In the genomic region with DNA sequence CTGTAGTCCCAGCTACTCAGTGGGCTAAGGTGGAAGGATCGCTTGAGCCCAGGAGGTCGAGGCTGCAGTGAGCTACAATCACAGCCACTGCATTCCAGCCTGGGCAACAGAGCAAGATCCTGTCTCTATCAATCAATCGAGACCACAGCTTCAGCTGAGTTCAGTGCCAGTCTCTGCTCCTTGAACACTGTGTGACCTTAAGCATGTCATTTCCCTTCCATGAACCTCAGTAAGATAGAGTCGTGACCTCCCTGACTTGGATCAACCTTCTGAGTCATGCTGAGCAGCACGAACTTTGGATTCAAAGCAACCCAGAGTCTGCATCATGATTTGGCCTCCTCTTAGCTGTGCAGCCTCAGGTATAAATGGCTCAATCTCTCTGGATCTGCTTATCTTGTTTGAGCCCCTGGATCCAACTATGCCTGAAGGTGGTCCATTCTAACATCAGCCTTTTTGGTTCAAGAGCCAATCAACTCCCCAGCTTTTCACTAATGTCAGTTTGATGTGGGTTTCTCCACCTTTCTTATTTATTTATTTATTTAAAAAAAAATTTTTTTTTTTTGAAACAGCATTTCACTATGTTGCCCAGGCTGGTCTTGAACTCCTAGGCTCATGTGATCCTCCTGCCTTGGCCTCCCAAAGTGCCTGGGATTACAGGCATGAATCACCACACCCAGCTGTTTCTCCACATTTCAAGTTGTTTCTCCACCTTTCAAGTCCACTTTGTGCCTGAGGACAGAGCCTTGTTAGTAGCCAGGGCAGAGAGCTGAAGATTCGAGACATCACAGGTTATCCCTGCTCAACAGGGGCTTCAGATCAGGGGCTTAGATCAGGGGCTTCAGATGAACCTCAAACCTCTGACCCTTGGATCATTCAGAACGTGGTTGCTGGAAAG, we compare ENCODE assay signal across 19 cellular contexts. TPM values are rescaled to one million over a fixed set of nuclear protein-coding genes. Genes with fewer than 3 reads are reported as not detected.
A peak's percentile ranks its signal among the peaks of the same experiment; 100 is the strongest.
DNase-seq lines count a peak whose midpoint lies in the region; ATAC-seq, FAIRE-seq and TF ChIP-seq lines count a peak whose summit lies in the region.
"Had no signal": no experiment of that assay in that cellular context is flagged by ENCODE, and none has a peak within 500 bp of the region (broad histone marks: within the 10 kb centered on the region; RNA-seq: fewer than 3 reads in every experiment).

No MANE protein-coding gene starts in this region.

- H3K36me3 ChIP-seq in MG63 (no peaks in the 10 kb centered on the region), small intestine (ENCODE audit: control insufficient read depth in 2 of 2, insufficient read depth in 2 of 2, low read length in 2 of 2) (no peaks in the 10 kb centered on the region)
- H3K36me3 ChIP-seq: esophagus squamous epithelium, lower lobe of right lung, Peyer's patch had no signal

- H3K27ac Mint-ChIP-seq in activated naive CD8-positive, alpha-beta T cell treated with anti-CD3 and anti-CD28 coated beads, Interleukin-2, amount 50 U/mL, for 24 hours, result no peak overlapping the region
- H3K27ac Mint-ChIP-seq in activated naive CD8-positive, alpha-beta T cell treated with anti-CD3 and anti-CD28 coated beads for 36 hours, result no peak overlapping the region
- H3K27ac Mint-ChIP-seq: activated CD4-positive, alpha-beta memory T cell treated with anti-CD3 and anti-CD28 coated beads, Interleukin-2, amount 10 ng/mL, durations not matched to agents 7 days and 5 days; CD4-positive, alpha-beta T cell; stimulated activated naive CD8-positive, alpha-beta T cell treated with anti-CD3 and anti-CD28 coated beads, Interleukin-15, Interleukin-2, amounts not matched to agents 100 ng/mL and 50 ng/mL, for 24 hours; type B pancreatic cell had no signal

- no peak for TF ChIP-seq CTCF in choroid plexus epithelial cell (conservative IDR thresholded peaks at IDR 0.05; ENCODE audit: low read depth, low read length)

- H3K9me3 ChIP-seq in MG63 (no peaks in the 10 kb centered on the region), small intestine (ENCODE audit: control insufficient read depth, low read depth) (no peaks in the 10 kb centered on the region)
- H3K9me3 ChIP-seq: esophagus squamous epithelium, lower lobe of right lung, Peyer's patch had no signal

- WGBS in small intestine, 3 donors, result 54 to 75% (median 65%) methylated on average over 7 of the region's 7 CpGs

- H3K9me3 Mint-ChIP-seq in activated naive CD8-positive, alpha-beta T cell treated with anti-CD3 and anti-CD28 coated beads, Interleukin-2, amount 50 U/mL, for 24 hours, result no peaks in the 10 kb centered on the region
- no peaks in the 10 kb centered on the region for H3K9me3 Mint-ChIP-seq in activated naive CD8-positive, alpha-beta T cell treated with anti-CD3 and anti-CD28 coated beads for 36 hours
- H3K9me3 Mint-ChIP-seq: activated CD4-positive, alpha-beta memory T cell treated with anti-CD3 and anti-CD28 coated beads, Interleukin-2, amount 10 ng/mL, durations not matched to agents 7 days and 5 days; CD4-positive, alpha-beta T cell; stimulated activated naive CD8-positive, alpha-beta T cell treated with anti-CD3 and anti-CD28 coated beads, Interleukin-15, Interleukin-2, amounts not matched to agents 100 ng/mL and 50 ng/mL, for 24 hours; type B pancreatic cell had no signal

- H3K4me3 Mint-ChIP-seq in activated naive CD8-positive, alpha-beta T cell treated with anti-CD3 and anti-CD28 coated beads, Interleukin-2, amount 50 U/mL, for 24 hours, result no peak overlapping the region
- H3K4me3 Mint-ChIP-seq in activated naive CD8-positive, alpha-beta T cell treated with anti-CD3 and anti-CD28 coated beads for 36 hours, result no peak overlapping the region
- H3K4me3 Mint-ChIP-seq: activated CD4-positive, alpha-beta memory T cell treated with anti-CD3 and anti-CD28 coated beads, Interleukin-2, amount 10 ng/mL, durations not matched to agents 7 days and 5 days; CD4-positive, alpha-beta T cell; stimulated activated naive CD8-positive, alpha-beta T cell treated with anti-CD3 and anti-CD28 coated beads, Interleukin-15, Interleukin-2, amounts not matched to agents 100 ng/mL and 50 ng/mL, for 24 hours; type B pancreatic cell had no signal

- H3K27me3 Mint-ChIP-seq in activated naive CD8-positive, alpha-beta T cell treated with anti-CD3 and anti-CD28 coated beads, Interleukin-2, amount 50 U/mL, for 24 hours, result peaks cover 4% of the 10 kb centered on the region
- H3K27me3 Mint-ChIP-seq in activated naive CD8-positive, alpha-beta T cell treated with anti-CD3 and anti-CD28 coated beads for 36 hours, result peaks cover 4% of the 10 kb centered on the region
- H3K27me3 Mint-ChIP-seq: type B pancreatic cell had no signal

- no peaks in the 10 kb centered on the region for H3K4me1 Mint-ChIP-seq in activated naive CD8-positive, alpha-beta T cell treated with anti-CD3 and anti-CD28 coated beads, Interleukin-2, amount 50 U/mL, for 24 hours
- H3K4me1 Mint-ChIP-seq in activated naive CD8-positive, alpha-beta T cell treated with anti-CD3 and anti-CD28 coated beads for 36 hours, result no peaks in the 10 kb centered on the region
- H3K4me1 Mint-ChIP-seq: activated CD4-positive, alpha-beta memory T cell treated with anti-CD3 and anti-CD28 coated beads, Interleukin-2, amount 10 ng/mL, durations not matched to agents 7 days and 5 days had no signal

- H3K36me3 Mint-ChIP-seq in activated naive CD8-positive, alpha-beta T cell treated with anti-CD3 and anti-CD28 coated beads, Interleukin-2, amount 50 U/mL, for 24 hours (ENCODE audit: low read depth), result no peaks in the 10 kb centered on the region
- H3K36me3 Mint-ChIP-seq in activated naive CD8-positive, alpha-beta T cell treated with anti-CD3 and anti-CD28 coated beads for 36 hours, result no peaks in the 10 kb centered on the region
- H3K36me3 Mint-ChIP-seq: type B pancreatic cell had no signal

- peak; percentile 70 for ATAC-seq in activated naive CD8-positive, alpha-beta T cell treated with anti-CD3 and anti-CD28 coated beads, Interleukin-2, amount 50 U/mL, for 24 hours
- ATAC-seq in GM19324 (IDR thresholded peaks at IDR 0.05; ENCODE audit: low FRiP score, unreplicated experiment), result no peak
- ATAC-seq: lower lobe of right lung, sciatic nerve had no signal

- H3K4me3 ChIP-seq in MG63, result no peak overlapping the region
- H3K4me3 ChIP-seq in choroid plexus epithelial cell (ENCODE audit: low read depth, low read length), result no peak overlapping the region
- no peak overlapping the region for H3K4me3 ChIP-seq in small intestine (ENCODE audit: low read depth in 1 of 2, low read length in 2 of 2)
- H3K4me3 ChIP-seq: esophagus squamous epithelium, lower lobe of right lung, Peyer's patch had no signal

- no peak for FAIRE-seq in small intestine (lab: Jason Lieb, UNC)

- H3K27me3 ChIP-seq in MG63 (no peaks in the 10 kb centered on the region), small intestine (ENCODE audit: control insufficient read depth in 2 of 2, insufficient read depth in 2 of 2, low read length in 2 of 2) (no peaks in the 10 kb centered on the region)
- H3K27me3 ChIP-seq: esophagus squamous epithelium, Peyer's patch had no signal

- DNase-seq in activated naive CD8-positive, alpha-beta T cell treated with anti-CD3 and anti-CD28 coated beads, Interleukin-2, amount 50 U/mL, for 24 hours, result no peak
- no peak for DNase-seq in activated naive CD8-positive, alpha-beta T cell treated with anti-CD3 and anti-CD28 coated beads for 36 hours
- peak; percentile 52 for DNase-seq in MG63
- DNase-seq in choroid plexus epithelial cell (ENCODE audit: low read depth), result peak; percentile 26
- peak; percentile 15 for DNase-seq in small intestine
- DNase-seq in dedifferentiated amniotic fluid mesenchymal stem cell (ENCODE audit: extremely low spot score), result no peak
- no peak for DNase-seq in NCI-H146 treated with DMSO at 0.1 percent for 48 hours (lab: John Stamatoyannopoulos, UW; ENCODE audit: unreplicated experiment)
- DNase-seq: activated CD4-positive, alpha-beta memory T cell treated with anti-CD3 and anti-CD28 coated beads, Interleukin-2, amount 10 ng/mL, durations not matched to agents 7 days and 5 days; caudate nucleus; CD4-positive, alpha-beta T cell; esophagus squamous epithelium; lower lobe of right lung; WERI-Rb-1 had no signal

- H3K27ac ChIP-seq in small intestine (ENCODE audit: low read depth in 1 of 2, low read length in 1 of 2), result no peak overlapping the region
- H3K27ac ChIP-seq: esophagus squamous epithelium, KMS-11, lower lobe of right lung, Peyer's patch, WERI-Rb-1 had no signal

- no peaks in the 10 kb centered on the region for H3K4me1 ChIP-seq in small intestine (ENCODE audit: control insufficient read depth in 2 of 2, insufficient read depth in 1 of 2, low read depth in 1 of 2, low read length in 1 of 2)
- H3K4me1 ChIP-seq: lower lobe of right lung had no signal

RNA-seq across cellular contexts. Expression of a gene that starts 26.4 kb away (rescaled TPM):
- total RNA-seq in activated naive CD8-positive, alpha-beta T cell treated with anti-CD3 and anti-CD28 coated beads for 36 hours, result 1 to 10 TPM; 3.5 to 4.1 TPM
- total RNA-seq in MG63 (2014; rRNA removed; shearing (Covaris generic); ENCODE audit: low replicate concordance), result 24.1 and 30.6 TPM in 2 replicates
- 10 to 100 TPM in 1 of 3 donors, 1 to 10 TPM in 1, under 1 TPM in 1; under 0.01 to 11.8 (median 1.4) TPM for polyA plus RNA-seq in small intestine
- total RNA-seq: activated CD4-positive, alpha-beta memory T cell treated with anti-CD3 and anti-CD28 coated beads, Interleukin-2, amount 10 ng/mL, durations not matched to agents 7 days and 5 days had no signal

Comparison
In these comparisons a context has a peak if more than half of its experiments do, and no peak if none do; other contexts are left out.
1. DNase-seq: peak in MG63 (single experiment), choroid plexus epithelial cell (single experiment) and small intestine (single experiment); none in activated naive CD8-positive, alpha-beta T cell treated with anti-CD3 and anti-CD28 coated beads, Interleukin-2, amount 50 U/mL, for 24 hours (single experiment), activated naive CD8-positive, alpha-beta T cell treated with anti-CD3 and anti-CD28 coated beads for 36 hours (single experiment), dedifferentiated amniotic fluid mesenchymal stem cell (single experiment) and NCI-H146 treated with DMSO at 0.1 percent for 48 hours (single experiment).